Comparison of ENCODE assay signal across 23 cellular contexts in the genomic region with DNA sequence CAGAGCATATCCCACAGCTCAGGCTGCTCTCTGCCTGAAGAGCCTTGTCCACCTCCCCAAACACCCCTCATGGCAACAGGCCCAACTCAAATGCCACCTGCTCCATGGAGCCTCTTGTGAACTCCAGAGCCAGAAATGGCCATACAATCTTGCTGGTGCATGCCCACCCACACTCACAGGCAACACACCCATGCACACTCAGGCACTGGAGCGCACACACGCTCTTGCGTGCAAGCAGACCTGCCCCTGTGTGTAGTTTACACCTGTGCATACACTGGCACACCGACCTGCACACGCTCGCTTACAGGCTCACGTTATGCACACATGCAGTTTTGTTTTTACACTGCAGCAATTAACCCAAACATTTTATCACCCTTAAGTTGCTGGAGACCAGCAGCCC. TPM values are rescaled to one million over a fixed set of nuclear protein-coding genes. Genes with fewer than 3 reads are reported as not detected.
DNase-seq lines count a peak whose midpoint lies in the region; ATAC-seq lines count a peak whose summit lies in the region.
"Had no signal": no experiment of that assay in that cellular context is flagged by ENCODE, and none has a peak within 500 bp of the region (broad histone marks: within the 10 kb centered on the region; RNA-seq: fewer than 3 reads in every experiment).

No MANE protein-coding gene starts in this region.

- H3K4me3 ChIP-seq in trophoblast cell (ENCODE audit: low read depth, low read length) = no peak overlapping the region
- H3K4me3 ChIP-seq in mesenchymal stem cell (ENCODE audit: insufficient read depth in 1 of 2, low read depth in 1 of 2, low read length in 2 of 2) = no peak overlapping the region
- H3K4me3 ChIP-seq: dorsolateral prefrontal cortex, HAP-1, pancreas, SJCRH30, suprapubic skin had no signal

- H3K36me3 ChIP-seq in trophoblast cell (ENCODE audit: control insufficient read depth in 1 of 2, insufficient read depth in 2 of 2, low read length in 2 of 2) (no peaks in the 10 kb centered on the region), mesenchymal stem cell (ENCODE audit: control insufficient read depth in 1 of 2, insufficient read depth in 2 of 2, low read depth in 1 of 2, low read length in 2 of 2) (no peaks in the 10 kb centered on the region)
- H3K36me3 ChIP-seq: HAP-1, pancreas, SJCRH30, suprapubic skin had no signal

- no peaks in the 10 kb centered on the region for H3K79me2 ChIP-seq in trophoblast cell (ENCODE audit: control insufficient read depth, insufficient read depth, low read length, poor library complexity)

- no CpG with 5 or more reads among the region's 7 CpGs for WGBS in trophoblast cell (ENCODE audit: extremely low coverage, insufficient coverage, insufficient read length)
- 93% methylated on average over 7 of the region's 7 CpGs for WGBS in mesenchymal stem cell

- H3K27me3 ChIP-seq in trophoblast cell (ENCODE audit: insufficient read depth, low read length) = no peaks in the 10 kb centered on the region
- peaks cover 0 to 30% of the 10 kb centered on the region in 2 experiments for H3K27me3 ChIP-seq in mesenchymal stem cell (ENCODE audit: control insufficient read depth in 1 of 2, insufficient read depth in 1 of 2, low read length in 2 of 2)
- H3K27me3 ChIP-seq: dorsolateral prefrontal cortex, pancreas, SJCRH30 had no signal

- H2BK120ac ChIP-seq in trophoblast cell (ENCODE audit: insufficient read depth, low read length, poor library complexity) (no peak overlapping the region), mesenchymal stem cell (ENCODE audit: low read depth, low read length) (no peak overlapping the region)

- CTCF ChIA-PET in activated naive CD4-positive, alpha-beta T cell treated with anti-CD3 and anti-CD28 coated beads, Interleukin-2, amount 10 ng/mL, durations not matched to agents 7 days and 5 days (lab: Charles Lee) = interaction anchor here (0.7 to 3.7 kb wide), 6 partner anchors 10 to 164 kb away, joined by 3 to 70 read pairs (median 6); no protein-coding TSS in a partner anchor
- CTCF ChIA-PET in activated CD8-positive, alpha-beta T cell treated with anti-CD3 and anti-CD28 coated beads, Interleukin-2, amount 10 ng/mL, durations not matched to agents 7 days and 5 days (lab: Charles Lee) = interaction anchor here (1.5 to 4.0 kb wide), 8 partner anchors 8 to 167 kb away, joined by 3 to 51 read pairs (median 9); no protein-coding TSS in a partner anchor

- no peak overlapping the region for H4K8ac ChIP-seq in trophoblast cell (ENCODE audit: low read depth, low read length)
- H4K8ac ChIP-seq in mesenchymal stem cell (ENCODE audit: low read length) = no peak overlapping the region

- H3K9me3 ChIP-seq in trophoblast cell (ENCODE audit: insufficient read depth, low read depth, low read length) (peaks cover 2% of the 10 kb centered on the region), mesenchymal stem cell (ENCODE audit: control insufficient read depth, low read length) (peaks cover 3% of the 10 kb centered on the region)
- H3K9me3 ChIP-seq: HAP-1, pancreas, SJCRH30, suprapubic skin had no signal

- H3K23ac ChIP-seq in trophoblast cell (ENCODE audit: low read length) (peak overlapping the region; percentile 73), mesenchymal stem cell (ENCODE audit: low read length in 2 of 2) (no peak overlapping the region)

- no peak overlapping the region for H2BK15ac ChIP-seq in mesenchymal stem cell (ENCODE audit: low read depth, poor library complexity, severe bottlenecking)

- H3K9ac ChIP-seq in trophoblast cell (ENCODE audit: low read length) (no peak overlapping the region), mesenchymal stem cell (ENCODE audit: low read length) (no peak overlapping the region)

- H4K91ac ChIP-seq in trophoblast cell (ENCODE audit: low read depth, low read length) (no peak overlapping the region), mesenchymal stem cell (ENCODE audit: low read length) (no peak overlapping the region)

- H3K4me1 Mint-ChIP-seq in activated naive CD4-positive, alpha-beta T cell treated with anti-CD3 and anti-CD28 coated beads, Interleukin-2, amount 10 ng/mL, durations not matched to agents 7 days and 5 days = peaks cover 26% of the 10 kb centered on the region
- H3K4me1 Mint-ChIP-seq in activated CD8-positive, alpha-beta T cell treated with anti-CD3 and anti-CD28 coated beads, Interleukin-2, amount 10 ng/mL, durations not matched to agents 7 days and 5 days (ENCODE audit: low read depth) = peaks cover 45% of the 10 kb centered on the region

- peaks cover 3% of the 10 kb centered on the region for H3K79me1 ChIP-seq in trophoblast cell (ENCODE audit: low read length)
- no peaks in the 10 kb centered on the region for H3K79me1 ChIP-seq in mesenchymal stem cell (replicated peaks; ENCODE audit: low read length, poor library complexity, severe bottlenecking)

- H3K18ac ChIP-seq in trophoblast cell (ENCODE audit: low read length) = no peak overlapping the region
- no peak overlapping the region for H3K18ac ChIP-seq in mesenchymal stem cell (ENCODE audit: low read depth in 1 of 2, low read length in 2 of 2)

- H2BK5ac ChIP-seq in trophoblast cell (ENCODE audit: low read depth, low read length, poor library complexity) (no peak overlapping the region), mesenchymal stem cell (ENCODE audit: low read depth, low read length, poor library complexity, severe bottlenecking) (no peak overlapping the region)

- no peaks in the 10 kb centered on the region for H3K27me3 Mint-ChIP-seq in activated naive CD4-positive, alpha-beta T cell treated with anti-CD3 and anti-CD28 coated beads, Interleukin-2, amount 10 ng/mL, durations not matched to agents 7 days and 5 days
- no peaks in the 10 kb centered on the region for H3K27me3 Mint-ChIP-seq in activated CD8-positive, alpha-beta T cell treated with anti-CD3 and anti-CD28 coated beads, Interleukin-2, amount 10 ng/mL, durations not matched to agents 7 days and 5 days (ENCODE audit: low read depth)
- H3K27me3 Mint-ChIP-seq: CD4-positive, CD25-positive, alpha-beta regulatory T cell had no signal

- H3K27ac Mint-ChIP-seq in activated naive CD4-positive, alpha-beta T cell treated with anti-CD3 and anti-CD28 coated beads, Interleukin-2, amount 10 ng/mL, durations not matched to agents 7 days and 5 days = no peak overlapping the region
- peak overlapping the region; percentile 13 for H3K27ac Mint-ChIP-seq in activated CD8-positive, alpha-beta T cell treated with anti-CD3 and anti-CD28 coated beads, Interleukin-2, amount 10 ng/mL, durations not matched to agents 7 days and 5 days

- no peak overlapping the region for H3K4ac ChIP-seq in trophoblast cell (ENCODE audit: low read depth, low read length)
- peak overlapping the region in 1 of 2 experiments; percentile 10 for H3K4ac ChIP-seq in mesenchymal stem cell (ENCODE audit: low read depth in 1 of 2, low read length in 2 of 2)

- no peak overlapping the region for H3K4me3 Mint-ChIP-seq in activated naive CD4-positive, alpha-beta T cell treated with anti-CD3 and anti-CD28 coated beads, Interleukin-2, amount 10 ng/mL, durations not matched to agents 7 days and 5 days
- H3K4me3 Mint-ChIP-seq in activated CD8-positive, alpha-beta T cell treated with anti-CD3 and anti-CD28 coated beads, Interleukin-2, amount 10 ng/mL, durations not matched to agents 7 days and 5 days = no peak overlapping the region

- H3K27ac ChIP-seq in trophoblast cell (ENCODE audit: low read depth, low read length) = no peak overlapping the region
- no peak overlapping the region for H3K27ac ChIP-seq in mesenchymal stem cell (ENCODE audit: low read length, poor library complexity, severe bottlenecking)
- H3K27ac ChIP-seq: pancreas, SJCRH30, suprapubic skin had no signal

- H4K12ac ChIP-seq in trophoblast cell (ENCODE audit: low read depth, low read length) = no peak overlapping the region

- ATAC-seq in activated CD8-positive, alpha-beta T cell treated with anti-CD3 and anti-CD28 coated beads, Interleukin-2, amount 10 ng/mL, durations not matched to agents 7 days and 5 days = no peak
- ATAC-seq in HG03175 (IDR thresholded peaks at IDR 0.05; ENCODE audit: unreplicated experiment) = no peak
- ATAC-seq: pancreas, sciatic nerve had no signal

- H3K14ac ChIP-seq in trophoblast cell (ENCODE audit: low read length) (no peak overlapping the region), mesenchymal stem cell (ENCODE audit: low read length in 2 of 2) (no peak overlapping the region)

- peak; percentile 12 for DNase-seq in activated naive CD4-positive, alpha-beta T cell treated with anti-CD3 and anti-CD28 coated beads, Interleukin-2, amount 10 ng/mL, durations not matched to agents 7 days and 5 days
- no peak for DNase-seq in activated naive CD4-positive, alpha-beta T cell treated with anti-CD3 and anti-CD28 coated beads, Interleukin-2, amount 50 U/mL, for 16 hours
- DNase-seq in DMS79 treated with DMSO at 0.1 percent for 48 hours (lab: John Stamatoyannopoulos, UW) (peak; percentile 58), trophoblast cell (no peak), mesenchymal stem cell (no peak)
- DNase-seq in activated CD8-positive, alpha-beta T cell treated with anti-CD3 and anti-CD28 coated beads, Interleukin-2, amount 10 ng/mL, durations not matched to agents 7 days and 5 days = no peak
- DNase-seq: amniotic stem cell; CD4-positive, CD25-positive, alpha-beta regulatory T cell; central memory CD4-positive, alpha-beta T cell; kidney glomerular epithelial cell; NCI-H1417; NCI-H446; SJCRH30 had no signal

- H2AFZ ChIP-seq in trophoblast cell (ENCODE audit: insufficient read depth, low read length, poor library complexity) (no peak overlapping the region), mesenchymal stem cell (ENCODE audit: low read depth, low read length) (no peak overlapping the region)

- H3K36me3 Mint-ChIP-seq in activated naive CD4-positive, alpha-beta T cell treated with anti-CD3 and anti-CD28 coated beads, Interleukin-2, amount 10 ng/mL, durations not matched to agents 7 days and 5 days = peaks cover 42% of the 10 kb centered on the region
- peaks cover 40% of the 10 kb centered on the region for H3K36me3 Mint-ChIP-seq in activated CD8-positive, alpha-beta T cell treated with anti-CD3 and anti-CD28 coated beads, Interleukin-2, amount 10 ng/mL, durations not matched to agents 7 days and 5 days (ENCODE audit: low read depth)

- peaks cover 2 to 3% of the 10 kb centered on the region in 2 experiments for H3K4me1 ChIP-seq in trophoblast cell (ENCODE audit: control insufficient read depth in 1 of 2, insufficient read depth in 2 of 2, low read length in 2 of 2)
- H3K4me1 ChIP-seq in mesenchymal stem cell (ENCODE audit: control insufficient read depth, insufficient read depth, low read depth, low read length) = peaks cover 2% of the 10 kb centered on the region
- H3K4me1 ChIP-seq: pancreas, SJCRH30 had no signal

- H2BK12ac ChIP-seq in trophoblast cell (ENCODE audit: low read length) (no peak overlapping the region), mesenchymal stem cell (ENCODE audit: low read length in 2 of 2) (no peak overlapping the region)

- H2AK5ac ChIP-seq in trophoblast cell (ENCODE audit: low read length) (no peak overlapping the region), mesenchymal stem cell (ENCODE audit: low read length, severe bottlenecking) (no peak overlapping the region)

- no peaks in the 10 kb centered on the region for H3K9me3 Mint-ChIP-seq in activated naive CD4-positive, alpha-beta T cell treated with anti-CD3 and anti-CD28 coated beads, Interleukin-2, amount 10 ng/mL, durations not matched to agents 7 days and 5 days
- H3K9me3 Mint-ChIP-seq in activated CD8-positive, alpha-beta T cell treated with anti-CD3 and anti-CD28 coated beads, Interleukin-2, amount 10 ng/mL, durations not matched to agents 7 days and 5 days (ENCODE audit: insufficient read depth) = no peaks in the 10 kb centered on the region
- H3K9me3 Mint-ChIP-seq: CD4-positive, CD25-positive, alpha-beta regulatory T cell had no signal

- H3K4me2 ChIP-seq in trophoblast cell (ENCODE audit: low read length) = no peak overlapping the region
- H3K4me2 ChIP-seq in mesenchymal stem cell (ENCODE audit: low read length, poor library complexity, severe bottlenecking) = no peak overlapping the region

- POLR2A ChIA-PET in activated CD8-positive, alpha-beta T cell treated with anti-CD3 and anti-CD28 coated beads, Interleukin-2, amount 10 ng/mL, durations not matched to agents 7 days and 5 days (lab: Charles Lee) = no interaction called here

RNA-seq across cellular contexts. Expression of gene HRH2, which starts 40.0 kb away (rescaled TPM):
- 10 to 100 TPM; 26.9 to 27.5 TPM for total RNA-seq in activated CD8-positive, alpha-beta T cell treated with anti-CD3 and anti-CD28 coated beads, Interleukin-2, amount 10 ng/mL, durations not matched to agents 7 days and 5 days
- 1.0 and 1.4 TPM in 2 replicates for polyA plus RNA-seq in trophoblast cell (2013)
- 0.33 TPM for polyA plus RNA-seq in mesenchymal stem cell (2013, experiment 1 of 2)
- 0.18 TPM for polyA plus RNA-seq in mesenchymal stem cell (2013, experiment 2 of 2)
- total RNA-seq: endothelial cell of umbilical vein, lung microvascular endothelial cell, MCF 10A, myocyte, SJCRH30 had no signal
- polyA plus RNA-seq: endothelial cell of umbilical vein had no signal

Comparison
In these comparisons a context has a peak if more than half of its experiments do, and no peak if none do; other contexts are left out.
1. DNase-seq: peak in activated naive CD4-positive, alpha-beta T cell treated with anti-CD3 and anti-CD28 coated beads, Interleukin-2, amount 10 ng/mL, durations not matched to agents 7 days and 5 days (single experiment) and DMS79 treated with DMSO at 0.1 percent for 48 hours (single experiment); none in activated naive CD4-positive, alpha-beta T cell treated with anti-CD3 and anti-CD28 coated beads, Interleukin-2, amount 50 U/mL, for 16 hours (single experiment), activated CD8-positive, alpha-beta T cell treated with anti-CD3 and anti-CD28 coated beads, Interleukin-2, amount 10 ng/mL, durations not matched to agents 7 days and 5 days (single experiment), trophoblast cell (0 of 2) and mesenchymal stem cell (single experiment).